In the genomic region with DNA sequence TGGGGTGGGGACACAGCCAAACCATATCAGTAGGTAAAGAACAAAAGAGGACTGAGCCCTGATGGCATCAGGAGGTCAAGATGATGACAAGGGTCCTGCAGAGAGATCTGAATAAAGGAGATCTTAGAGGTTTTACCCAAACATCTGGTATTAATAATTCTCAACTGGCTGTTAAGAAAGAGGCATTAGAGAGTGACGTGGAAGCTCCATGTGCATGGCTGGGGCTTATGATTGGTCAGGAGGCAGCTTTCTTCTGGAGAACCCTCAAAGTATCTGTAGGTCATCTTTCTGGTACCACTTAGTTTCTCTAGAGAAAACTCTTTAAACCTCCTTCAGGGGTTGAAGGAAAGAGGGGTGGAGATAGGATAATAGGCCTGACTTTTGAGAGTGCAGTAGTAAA, we compare ENCODE assay signal across 21 cellular contexts. TPM values are rescaled to one million over a fixed set of nuclear protein-coding genes. Genes with fewer than 3 reads are reported as not detected.
DNase-seq lines count a peak whose midpoint lies in the region; ATAC-seq, FAIRE-seq and TF ChIP-seq lines count a peak whose summit lies in the region.
"Had no signal": no experiment of that assay in that cellular context is flagged by ENCODE, and none has a peak within 500 bp of the region (broad histone marks: within the 10 kb centered on the region; RNA-seq: fewer than 3 reads in every experiment).

No MANE protein-coding gene starts in this region.

- peaks cover 14% of the 10 kb centered on the region for H3K9me3 ChIP-seq in K562 (replicated peaks; ENCODE audit: control insufficient read depth, insufficient read depth, low read depth, low read length)

- peak; percentile 44 for DNase-seq in GM03348 (ENCODE audit: low spot score)
- DNase-seq in K562 (ENCODE audit: extremely low read depth in 1 of 4, low spot score in 3 of 4) = no peak
- DNase-seq in fibroblast of peridontal ligament (ENCODE audit: extremely low read depth) = peak; percentile 54
- no peak for DNase-seq in Ammon's horn (ENCODE audit: low spot score)
- no peak for DNase-seq in putamen (ENCODE audit: low spot score)
- DNase-seq in GM19238 (ENCODE audit: insufficient read length, low spot score) = no peak
- DNase-seq: AML-193; Calu3; CD8-positive, alpha-beta memory T cell; DMS153; MV-4-11; NCI-H1694 treated with DMSO at 0.1 percent for 48 hours; NCI-H446; NCI-H526; SHP77 had no signal

- no peaks in the 10 kb centered on the region for H3K27me3 ChIP-seq in K562 (ENCODE audit: control insufficient read depth in 2 of 2, insufficient read depth in 2 of 2, low read length in 2 of 2)

- no peak for TF ChIP-seq EP300 in K562 (IDR thresholded peaks at IDR 0.05; ENCODE audit: low read length)

- H3K36me3 ChIP-seq in K562 (ENCODE audit: control insufficient read depth, insufficient read depth, low read length) = peaks cover 37% of the 10 kb centered on the region; the same call in 2 of the 3 replicates

- CTCF ChIA-PET in K562 (lab: Yijun Ruan, JAX; ENCODE audit: low intra/inter-chr PET ratio) = no interaction called here

- TF ChIP-seq CTCF in K562 (IDR thresholded peaks at IDR 0.05 in 2 of 3, conservative IDR thresholded peaks at IDR 0.05 in 1 of 3; ENCODE audit: insufficient read depth in 2 of 3, low read depth in 1 of 3, low read length in 3 of 3) = no peak

- H3K9ac ChIP-seq in K562 (ENCODE audit: insufficient read depth in 1 of 2, low read depth in 2 of 2, low read length in 2 of 2) = no peak overlapping the region

- H3K9me1 ChIP-seq in K562 (ENCODE audit: control insufficient read depth, insufficient read depth, low read length) = no peaks in the 10 kb centered on the region

- POLR2A ChIA-PET in K562 (lab: Yijun Ruan, JAX) = interaction anchor here (0.9 to 1.8 kb wide), 3 partner anchors 10 to 19 kb away, joined by 3 to 4 read pairs (median 4); a partner anchor contains a TSS

- no peak for TF ChIP-seq POLR2A in K562 (conservative IDR thresholded peaks at IDR 0.05)

- H3K4me1 ChIP-seq in K562 (replicated peaks in 1 of 2; ENCODE audit: control insufficient read depth in 2 of 2, insufficient read depth in 2 of 2, low read length in 2 of 2) = peaks cover 4 to 43% of the 10 kb centered on the region in 2 experiments; a peak in 4 of 5 replicates

- H3K4me3 ChIP-seq in K562 = no peak overlapping the region

- in situ Hi-C loops in K562 (cut with MboI) = no loop called here

- H3K79me2 ChIP-seq in K562 (ENCODE audit: control insufficient read depth, insufficient read depth, low read length) = peaks cover 12% of the 10 kb centered on the region

- H4K20me1 ChIP-seq in K562 (replicated peaks; ENCODE audit: control insufficient read depth, insufficient read depth, low read length) = no peaks in the 10 kb centered on the region

- no peak for FAIRE-seq in K562 (lab: Jason Lieb, UNC)
- FAIRE-seq: G401.6, GM18507, GM19239, HTR-8/SVneo had no signal

- BruUV-seq in K562 (replicated peaks; lab: Mats Ljungman, UMichigan) = no TSS peak

- no peak overlapping the region for H2AFZ ChIP-seq in K562 (ENCODE audit: low read depth, low read length)

- intact Hi-C loops in K562 (cut with micrococcal nuclease) = no loop called here

- no peak for TF ChIP-seq RAD21 in K562 (CRISPR knock-in tag; conservative IDR thresholded peaks at IDR 0.05 in 1 of 2, IDR thresholded peaks at IDR 0.05 in 1 of 2)

- peak overlapping the region; percentile 6; the same call in 1 of the 3 replicates for H3K27ac ChIP-seq in K562 (ENCODE audit: extremely low read depth, low read depth, low read length)
- H3K27ac ChIP-seq: C4-2B had no signal

- WGBS in K562 (ENCODE audit: insufficient coverage, low coverage, missing lambda C conversion rate) = 100% methylated on average over 1 of the region's 1 CpG

- no peak overlapping the region for H3K4me2 ChIP-seq in K562 (ENCODE audit: insufficient read depth, low read length)

- no peak for ATAC-seq in K562
- ATAC-seq in GM21447 (IDR thresholded peaks at IDR 0.05; ENCODE audit: unreplicated experiment) = no peak

TF ChIP-seq in K562, 482 proteins besides CTCF, POLR2A, EP300 and RAD21 (continues in another document):
- TF ChIP-seq, protein P1, sequence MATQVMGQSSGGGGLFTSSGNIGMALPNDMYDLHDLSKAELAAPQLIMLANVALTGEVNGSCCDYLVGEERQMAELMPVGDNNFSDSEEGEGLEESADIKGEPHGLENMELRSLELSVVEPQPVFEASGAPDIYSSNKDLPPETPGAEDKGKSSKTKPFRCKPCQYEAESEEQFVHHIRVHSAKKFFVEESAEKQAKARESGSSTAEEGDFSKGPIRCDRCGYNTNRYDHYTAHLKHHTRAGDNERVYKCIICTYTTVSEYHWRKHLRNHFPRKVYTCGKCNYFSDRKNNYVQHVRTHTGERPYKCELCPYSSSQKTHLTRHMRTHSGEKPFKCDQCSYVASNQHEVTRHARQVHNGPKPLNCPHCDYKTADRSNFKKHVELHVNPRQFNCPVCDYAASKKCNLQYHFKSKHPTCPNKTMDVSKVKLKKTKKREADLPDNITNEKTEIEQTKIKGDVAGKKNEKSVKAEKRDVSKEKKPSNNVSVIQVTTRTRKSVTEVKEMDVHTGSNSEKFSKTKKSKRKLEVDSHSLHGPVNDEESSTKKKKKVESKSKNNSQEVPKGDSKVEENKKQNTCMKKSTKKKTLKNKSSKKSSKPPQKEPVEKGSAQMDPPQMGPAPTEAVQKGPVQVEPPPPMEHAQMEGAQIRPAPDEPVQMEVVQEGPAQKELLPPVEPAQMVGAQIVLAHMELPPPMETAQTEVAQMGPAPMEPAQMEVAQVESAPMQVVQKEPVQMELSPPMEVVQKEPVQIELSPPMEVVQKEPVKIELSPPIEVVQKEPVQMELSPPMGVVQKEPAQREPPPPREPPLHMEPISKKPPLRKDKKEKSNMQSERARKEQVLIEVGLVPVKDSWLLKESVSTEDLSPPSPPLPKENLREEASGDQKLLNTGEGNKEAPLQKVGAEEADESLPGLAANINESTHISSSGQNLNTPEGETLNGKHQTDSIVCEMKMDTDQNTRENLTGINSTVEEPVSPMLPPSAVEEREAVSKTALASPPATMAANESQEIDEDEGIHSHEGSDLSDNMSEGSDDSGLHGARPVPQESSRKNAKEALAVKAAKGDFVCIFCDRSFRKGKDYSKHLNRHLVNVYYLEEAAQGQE (CRISPR knock-in tag; IDR thresholded peaks at IDR 0.05; ENCODE audit: low read depth) = no peak
- TF ChIP-seq, protein P2, sequence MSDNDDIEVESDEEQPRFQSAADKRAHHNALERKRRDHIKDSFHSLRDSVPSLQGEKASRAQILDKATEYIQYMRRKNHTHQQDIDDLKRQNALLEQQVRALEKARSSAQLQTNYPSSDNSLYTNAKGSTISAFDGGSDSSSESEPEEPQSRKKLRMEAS (CRISPR knock-in tag; IDR thresholded peaks at IDR 0.05) = no peak
- TF ChIP-seq ZFPM2 (CRISPR knock-in tag; IDR thresholded peaks at IDR 0.05) (no peak), CBFB (CRISPR knock-in tag; IDR thresholded peaks at IDR 0.05) (no peak), RFX1 (IDR thresholded peaks at IDR 0.05) (no peak), ZNF316 (IDR thresholded peaks at IDR 0.05) (no peak)

RNA-seq across cellular contexts. Expression of a gene that starts 18.7 kb away (rescaled TPM):
- total RNA-seq in K562 (2011; cell fraction: chromatin; rRNA removed; ENCODE audit: low replicate concordance) = 32.7 and 49.5 TPM in 2 replicates
- 34.0 and 43.0 TPM in 2 replicates for total RNA-seq in K562 (2011; cell fraction: nucleolus; rRNA removed)
- total RNA-seq in K562 (2011; cell fraction: nucleoplasm; rRNA removed) = 49.1 and 50.4 TPM in 2 replicates
- total RNA-seq in K562 (2014; rRNA removed) (38.7 and 49.1 TPM in 2 replicates), K562 (2014; rRNA removed; fragmentation: Illumina TruSeq; extraction: Trizol) (82.0 and 94.3 TPM in 2 replicates), K562 (2015; rRNA removed; fragmentation: Illumina TruSeq; extraction: Trizol) (84.7 and 92.7 TPM in 2 replicates), K562 (2021) (55.0 and 61.0 TPM in 2 replicates)
- polyA plus RNA-seq in K562 (2011; rRNA removed) (59.5 and 74.6 TPM in 2 replicates), K562 (2014; fragmentation: Illumina TruSeq; extraction: Trizol) (80.0 and 84.6 TPM in 2 replicates), K562 (2014; fragmentation: Nextera tagmentation; extraction: Ambion mirVana) (100 to 1,000 TPM; 108 to 115 TPM), K562 (2014; rRNA removed) (96.7 and 112 TPM in 2 replicates)
- polyA plus RNA-seq in K562 (2011; cell fraction: cytosol; rRNA removed) = 37.7 and 87.4 TPM in 2 replicates
- 13.9 and 28.1 TPM in 2 replicates for polyA plus RNA-seq in K562 (2011; cell fraction: nucleus; rRNA removed)
- 62.4 and 77.5 TPM in 2 replicates for polyA plus RNA-seq in K562 (2012)
- polyA minus RNA-seq in K562 (2011; rRNA and poly(A)+ RNA removed) = 23.9 and 27.1 TPM in 2 replicates
- 14.1 and 16.5 TPM in 2 replicates for polyA minus RNA-seq in K562 (2011; cell fraction: cytosol; rRNA and poly(A)+ RNA removed)
- polyA minus RNA-seq in K562 (2011; cell fraction: nucleus; rRNA and poly(A)+ RNA removed) = 11.4 and 23.4 TPM in 2 replicates

Comparison
In these comparisons a context has a peak if more than half of its experiments do, and no peak if none do; other contexts are left out.
1. DNase-seq: peak in GM03348 (single experiment) and fibroblast of peridontal ligament (single experiment); none in K562 (0 of 4), Ammon's horn (single experiment), putamen (single experiment) and GM19238 (single experiment).